Comparison of ENCODE assay signal across 10 cellular contexts in genomic region chr2:108615480-108616090, GRCh38.
DNase-seq lines count a peak whose midpoint lies in the region; ATAC-seq and TF ChIP-seq lines count a peak whose summit lies in the region.
"Had no signal": no experiment of that assay in that cellular context is flagged by ENCODE, and none has a peak within 500 bp of the region (broad histone marks: within the 10 kb centered on the region; RNA-seq: fewer than 3 reads in every experiment).

No MANE protein-coding gene starts in this region.

- peak overlapping the region; percentile 29 for H3K4me3 Mint-ChIP-seq in activated CD4-positive, alpha-beta T cell treated with anti-CD3 and anti-CD28 coated beads, Interleukin-2, amount 10 ng/mL, durations not matched to agents 24 days and 14 days
- H3K4me3 Mint-ChIP-seq in activated CD8-positive, alpha-beta T cell treated with anti-CD3 and anti-CD28 coated beads, Interleukin-2, amount 10 ng/mL, durations not matched to agents 7 days and 5 days = no peak overlapping the region
- no peak overlapping the region for H3K4me3 Mint-ChIP-seq in natural killer cell
- H3K4me3 Mint-ChIP-seq: H9 had no signal

- peaks cover 2% of the 10 kb centered on the region for H3K36me3 Mint-ChIP-seq in activated CD4-positive, alpha-beta T cell treated with anti-CD3 and anti-CD28 coated beads, Interleukin-2, amount 10 ng/mL, durations not matched to agents 24 days and 14 days (ENCODE audit: low read depth)
- no peaks in the 10 kb centered on the region for H3K36me3 Mint-ChIP-seq in activated CD8-positive, alpha-beta T cell treated with anti-CD3 and anti-CD28 coated beads, Interleukin-2, amount 10 ng/mL, durations not matched to agents 7 days and 5 days (ENCODE audit: low read depth)
- H3K36me3 Mint-ChIP-seq in natural killer cell = no peaks in the 10 kb centered on the region

- POLR2A ChIA-PET in activated CD8-positive, alpha-beta T cell treated with anti-CD3 and anti-CD28 coated beads, Interleukin-2, amount 10 ng/mL, durations not matched to agents 7 days and 5 days (lab: Charles Lee) = interaction anchor here (0.7 to 1.0 kb wide), 2 partner anchors 13 to 211 kb away, joined by 5 to 8 read pairs; no protein-coding TSS in a partner anchor

- no peak for ATAC-seq in activated CD8-positive, alpha-beta T cell treated with anti-CD3 and anti-CD28 coated beads, Interleukin-2, amount 10 ng/mL, durations not matched to agents 7 days and 5 days
- peak in 2 of 3 donors; percentile 27 to 33 for ATAC-seq in natural killer cell
- no peak for ATAC-seq in HG02884 (IDR thresholded peaks at IDR 0.05; ENCODE audit: unreplicated experiment)

- peak; percentile 67 for DNase-seq in activated CD4-positive, alpha-beta T cell treated with anti-CD3 and anti-CD28 coated beads, Interleukin-2, amount 10 ng/mL, durations not matched to agents 24 days and 14 days
- DNase-seq in activated CD4-positive, alpha-beta T cell treated with anti-CD3 and anti-CD28 coated beads, Interleukin-2, amount 50 U/mL, for 4 hours = no peak
- DNase-seq in NCI-H2029 (lab: John Stamatoyannopoulos, UW) (peak; percentile 66), natural killer cell (no peak), H4 (ENCODE audit: low spot score) (no peak), hippocampal formation (lab: John Stamatoyannopoulos, UW) (no peak)
- DNase-seq in activated CD8-positive, alpha-beta T cell treated with anti-CD3 and anti-CD28 coated beads, Interleukin-2, amount 10 ng/mL, durations not matched to agents 7 days and 5 days = no peak
- DNase-seq: H9, left ventricle myocardium inferior had no signal

- peak overlapping the region; percentile 79 for H3K27ac Mint-ChIP-seq in activated CD4-positive, alpha-beta T cell treated with anti-CD3 and anti-CD28 coated beads, Interleukin-2, amount 10 ng/mL, durations not matched to agents 24 days and 14 days
- H3K27ac Mint-ChIP-seq in activated CD8-positive, alpha-beta T cell treated with anti-CD3 and anti-CD28 coated beads, Interleukin-2, amount 10 ng/mL, durations not matched to agents 7 days and 5 days = peak overlapping the region; percentile 32
- peak overlapping the region; percentile 31 to 42 for H3K27ac Mint-ChIP-seq in natural killer cell

- no peaks in the 10 kb centered on the region for H3K9me3 Mint-ChIP-seq in activated CD4-positive, alpha-beta T cell treated with anti-CD3 and anti-CD28 coated beads, Interleukin-2, amount 10 ng/mL, durations not matched to agents 24 days and 14 days
- no peaks in the 10 kb centered on the region for H3K9me3 Mint-ChIP-seq in activated CD8-positive, alpha-beta T cell treated with anti-CD3 and anti-CD28 coated beads, Interleukin-2, amount 10 ng/mL, durations not matched to agents 7 days and 5 days (ENCODE audit: insufficient read depth)
- H3K9me3 Mint-ChIP-seq in natural killer cell = no peaks in the 10 kb centered on the region
- H3K9me3 Mint-ChIP-seq: H9 had no signal

- no peaks in the 10 kb centered on the region for H3K27me3 Mint-ChIP-seq in activated CD4-positive, alpha-beta T cell treated with anti-CD3 and anti-CD28 coated beads, Interleukin-2, amount 10 ng/mL, durations not matched to agents 24 days and 14 days
- H3K27me3 Mint-ChIP-seq in activated CD8-positive, alpha-beta T cell treated with anti-CD3 and anti-CD28 coated beads, Interleukin-2, amount 10 ng/mL, durations not matched to agents 7 days and 5 days (ENCODE audit: low read depth) = no peaks in the 10 kb centered on the region
- no peaks in the 10 kb centered on the region for H3K27me3 Mint-ChIP-seq in natural killer cell (ENCODE audit: low read depth in 2 of 2)

- CTCF ChIA-PET in activated CD8-positive, alpha-beta T cell treated with anti-CD3 and anti-CD28 coated beads, Interleukin-2, amount 10 ng/mL, durations not matched to agents 7 days and 5 days (lab: Charles Lee) = interaction anchor here (0.7 to 11.7 kb wide), 5 partner anchors 8 to 512 kb away, joined by 3 to 227 read pairs (median 11); no protein-coding TSS in a partner anchor

- intact Hi-C loops in activated CD4-positive, alpha-beta T cell treated with anti-CD3 and anti-CD28 coated beads, Interleukin-2, amount 10 ng/mL, durations not matched to agents 24 days and 14 days (cut with micrococcal nuclease) = loop anchor here (5.0 kb wide), 1 partner anchor 172 kb away; the partner anchor contains the start of gene CCDC138
- intact Hi-C loops in natural killer cell (cut with micrococcal nuclease) = no loop called here

- H3K4me1 Mint-ChIP-seq in activated CD4-positive, alpha-beta T cell treated with anti-CD3 and anti-CD28 coated beads, Interleukin-2, amount 10 ng/mL, durations not matched to agents 24 days and 14 days = peaks cover 85% of the 10 kb centered on the region
- H3K4me1 Mint-ChIP-seq in activated CD8-positive, alpha-beta T cell treated with anti-CD3 and anti-CD28 coated beads, Interleukin-2, amount 10 ng/mL, durations not matched to agents 7 days and 5 days (ENCODE audit: low read depth) = peaks cover 71% of the 10 kb centered on the region
- H3K4me1 Mint-ChIP-seq in natural killer cell = peaks cover 54 to 58% of the 10 kb centered on the region in 2 donors

- TF ChIP-seq CTCF in natural killer cell (IDR thresholded peaks at IDR 0.05) = no peak

Comparison
In these comparisons a context has a peak if more than half of its experiments do, and no peak if none do; other contexts are left out.
1. DNase-seq: peak in activated CD4-positive, alpha-beta T cell treated with anti-CD3 and anti-CD28 coated beads, Interleukin-2, amount 10 ng/mL, durations not matched to agents 24 days and 14 days (single experiment) and NCI-H2029 (single experiment); none in activated CD4-positive, alpha-beta T cell treated with anti-CD3 and anti-CD28 coated beads, Interleukin-2, amount 50 U/mL, for 4 hours (0 of 2), activated CD8-positive, alpha-beta T cell treated with anti-CD3 and anti-CD28 coated beads, Interleukin-2, amount 10 ng/mL, durations not matched to agents 7 days and 5 days (single experiment), natural killer cell (single experiment), H4 (single experiment) and hippocampal formation (0 of 2).
2. ATAC-seq: peak in natural killer cell (2 of 3); none in activated CD8-positive, alpha-beta T cell treated with anti-CD3 and anti-CD28 coated beads, Interleukin-2, amount 10 ng/mL, durations not matched to agents 7 days and 5 days (single experiment) and HG02884 (single experiment).
3. Peak in every context shown above with its lines, with median percentiles within 50 percentile points of each other: H3K27ac Mint-ChIP-seq.